In genomic region chr3:74410276-74410941, GRCh38 we compare ENCODE assay signal across 27 cellular contexts.
"Had no signal": no experiment of that assay in that cellular context is flagged by ENCODE, and none has a peak within 500 bp of the region (broad histone marks: within the 10 kb centered on the region; RNA-seq: fewer than 3 reads in every experiment).

No MANE protein-coding gene starts in this region.

- H3K27me3 ChIP-seq: adrenal gland, cardiac muscle cell, colonic mucosa, left lung, neural progenitor cell, spleen, testis, transverse colon had no signal

- DNase-seq: activated CD4-positive, alpha-beta memory T cell treated with anti-CD3 and anti-CD28 coated beads for 36 hours; activated CD4-positive, alpha-beta T cell treated with anti-CD3 and anti-CD28 coated beads, Interleukin-2, amount 10 ng/mL, durations not matched to agents 24 days and 14 days; activated CD8-positive, alpha-beta memory T cell treated with anti-CD3 and anti-CD28 coated beads, Interleukin-2, amount 50 U/mL, for 4 hours; activated effector memory CD4-positive, alpha-beta T cell treated with anti-CD3 and anti-CD28 coated beads, Interleukin-2, amount 50 U/mL, for 16 hours; activated naive CD4-positive, alpha-beta T cell treated with anti-CD3 and anti-CD28 coated beads for 36 hours; activated naive CD8-positive, alpha-beta T cell treated with anti-CD3 and anti-CD28 coated beads for 36 hours; activated T-cell treated with anti-CD3 and anti-CD28 coated beads, Interleukin-2, amount 50 U/mL, for 1 hour; adrenal gland; aorta; cerebellar nuclear complex; colonic mucosa; effector CD8-positive, alpha-beta T cell; left lung; lower lobe of right lung; mesenchymal stem cell; naive thymus-derived CD8-positive, alpha-beta T cell; occipital lobe; right cardiac atrium; spleen; stimulated activated CD4-positive, alpha-beta T cell treated with anti-CD3 and anti-CD28 coated beads, Interleukin-2, amount 100 ng/mL, for 48 hours; stimulated activated naive CD8-positive, alpha-beta T cell treated with anti-CD3 and anti-CD28 coated beads, Interleukin-15, Interleukin-2, amounts not matched to agents 100 U/mL and 50 U/mL, for 24 hours; testis; transverse colon; WERI-Rb-1 had no signal

- H3K36me3 ChIP-seq: adrenal gland, cardiac muscle cell, colonic mucosa, left lung, lower lobe of right lung, neural progenitor cell, spleen, transverse colon, WERI-Rb-1 had no signal

- H3K4me2 ChIP-seq: neural progenitor cell had no signal

- H3K9ac ChIP-seq: neural progenitor cell had no signal

- H3K9me3 ChIP-seq: adrenal gland, colonic mucosa, left lung, lower lobe of right lung, testis, transverse colon had no signal

- H3K4me3 ChIP-seq: adrenal gland, cardiac muscle cell, colonic mucosa, left lung, lower lobe of right lung, neural progenitor cell, spleen, testis, transverse colon had no signal

- H2AFZ ChIP-seq: neural progenitor cell had no signal

- H3K27ac ChIP-seq: adrenal gland, cardiac muscle cell, colonic mucosa, left lung, lower lobe of right lung, neural progenitor cell, spleen, testis, transverse colon, WERI-Rb-1 had no signal

- ATAC-seq: activated CD4-positive, CD25-positive, alpha-beta regulatory T cell treated with anti-CD3 and anti-CD28 coated beads, Interleukin-2, amount 50 U/mL, for 24 hours; left lung; lower lobe of right lung; naive thymus-derived CD8-positive, alpha-beta T cell; right cardiac atrium; stimulated activated naive CD8-positive, alpha-beta T cell treated with anti-CD3 and anti-CD28 coated beads, Interleukin-15, Interleukin-2, amounts not matched to agents 100 U/mL and 50 U/mL, for 24 hours had no signal
